ENCODE assay signal across 12 cellular contexts in genomic region chr19:3249408-3249807, GRCh38. TPM values are rescaled to one million over a fixed set of nuclear protein-coding genes. Genes with fewer than 3 reads are reported as not detected.
A peak's percentile ranks its signal among the peaks of the same experiment; 100 is the strongest.
DNase-seq lines count a peak whose midpoint lies in the region; ATAC-seq and FAIRE-seq lines count a peak whose summit lies in the region.
"Had no signal": no experiment of that assay in that cellular context is flagged by ENCODE, and none has a peak within 500 bp of the region (broad histone marks: within the 10 kb centered on the region; RNA-seq: fewer than 3 reads in every experiment).

No MANE protein-coding gene starts in this region.

- H3K4me1 Mint-ChIP-seq in activated naive CD8-positive, alpha-beta T cell treated with anti-CD3 and anti-CD28 coated beads for 36 hours: no peaks in the 10 kb centered on the region

- no peaks in the 10 kb centered on the region for H3K36me3 Mint-ChIP-seq in activated naive CD8-positive, alpha-beta T cell treated with anti-CD3 and anti-CD28 coated beads for 36 hours

- H3K4me3 Mint-ChIP-seq in activated naive CD8-positive, alpha-beta T cell treated with anti-CD3 and anti-CD28 coated beads for 36 hours: no peak overlapping the region

- no peak for FAIRE-seq in urothelium cell line (lab: Jason Lieb, UNC)

- no peak overlapping the region for H3K27ac Mint-ChIP-seq in activated naive CD8-positive, alpha-beta T cell treated with anti-CD3 and anti-CD28 coated beads for 36 hours

- H3K27me3 Mint-ChIP-seq in activated naive CD8-positive, alpha-beta T cell treated with anti-CD3 and anti-CD28 coated beads for 36 hours: peaks cover 16% of the 10 kb centered on the region

- H3K9me3 Mint-ChIP-seq in activated naive CD8-positive, alpha-beta T cell treated with anti-CD3 and anti-CD28 coated beads for 36 hours: peaks cover 11% of the 10 kb centered on the region

- no peak for ATAC-seq in HG02759 (IDR thresholded peaks at IDR 0.05; ENCODE audit: unreplicated experiment)
- no peak for ATAC-seq in HG02885 (IDR thresholded peaks at IDR 0.05; ENCODE audit: poor library complexity, unreplicated experiment)
- no peak for ATAC-seq in HG03175 (IDR thresholded peaks at IDR 0.05; ENCODE audit: unreplicated experiment)

- DNase-seq in stimulated activated CD4-positive, alpha-beta T cell treated with anti-CD3 and anti-CD28 coated beads, Interleukin-4, amount 100 ng/mL, for 48 hours (ENCODE audit: low read depth in 2 of 2): peak; percentile 13 to 26
- DNase-seq in stimulated activated CD4-positive, alpha-beta T cell treated with anti-CD3 and anti-CD28 coated beads, Interleukin-4, amount 100 ng/mL, for 1 hour: no peak
- peak; percentile 85 for DNase-seq in NAMALWA (ENCODE audit: low spot score)
- peak; percentile 23 for DNase-seq in activated naive CD8-positive, alpha-beta T cell treated with anti-CD3 and anti-CD28 coated beads for 36 hours
- peak; percentile 24 for DNase-seq in urothelium cell line (ENCODE audit: low spot score)
- DNase-seq: activated CD4-positive, alpha-beta T cell treated with anti-CD3 and anti-CD28 coated beads for 4 hours; activated naive CD4-positive, alpha-beta T cell; IMR-90 had no signal

RNA-seq across cellular contexts. Expression of gene CELF5, which starts 24.9 kb away (rescaled TPM):
- under 1 TPM; 0.16 to 0.29 TPM for total RNA-seq in activated naive CD8-positive, alpha-beta T cell treated with anti-CD3 and anti-CD28 coated beads for 36 hours
- total RNA-seq: IMR-90, subcutaneous adipose tissue had no signal
